Comparison of ENCODE assay signal across 10 cellular contexts in genomic region chr1:176193023-176193422, GRCh38. TPM values are rescaled to one million over a fixed set of nuclear protein-coding genes. Genes with fewer than 3 reads are reported as not detected.
DNase-seq lines count a peak whose midpoint lies in the region; ATAC-seq and TF ChIP-seq lines count a peak whose summit lies in the region.
"Had no signal": no experiment of that assay in that cellular context is flagged by ENCODE, and none has a peak within 500 bp of the region (broad histone marks: within the 10 kb centered on the region; RNA-seq: fewer than 3 reads in every experiment).

No MANE protein-coding gene starts in this region.

- H3K4me1 Mint-ChIP-seq in activated naive CD4-positive, alpha-beta T cell treated with anti-CD3 and anti-CD28 coated beads for 36 hours (ENCODE audit: low read depth) = peaks cover 75% of the 10 kb centered on the region
- peaks cover 73% of the 10 kb centered on the region for H3K4me1 Mint-ChIP-seq in CD14-positive monocyte

- no peak for TF ChIP-seq CTCF in CD14-positive monocyte (IDR thresholded peaks at IDR 0.05)

- H3K36me3 Mint-ChIP-seq in activated naive CD4-positive, alpha-beta T cell treated with anti-CD3 and anti-CD28 coated beads for 36 hours (ENCODE audit: low read depth) = peaks cover 13% of the 10 kb centered on the region
- H3K36me3 Mint-ChIP-seq in CD14-positive monocyte = peaks cover 0 to 6% of the 10 kb centered on the region in 2 donors

- intact Hi-C loops in activated naive CD4-positive, alpha-beta T cell treated with anti-CD3 and anti-CD28 coated beads for 36 hours (cut with micrococcal nuclease) = loop anchor here (1.0 to 2.0 kb wide), 2 partner anchors 12 to 16 kb away; no protein-coding TSS in a partner anchor
- intact Hi-C loops in CD14-positive monocyte (cut with micrococcal nuclease) = no loop called here

- CTCF ChIA-PET in activated naive CD4-positive, alpha-beta T cell treated with anti-CD3 and anti-CD28 coated beads for 36 hours (lab: Charles Lee) = no interaction called here

- H3K27ac Mint-ChIP-seq in activated naive CD4-positive, alpha-beta T cell treated with anti-CD3 and anti-CD28 coated beads for 36 hours = peak overlapping the region; percentile 44
- H3K27ac Mint-ChIP-seq in CD14-positive monocyte = peak overlapping the region in 1 of 7 donors; percentile 39

- H3K9me3 Mint-ChIP-seq in activated naive CD4-positive, alpha-beta T cell treated with anti-CD3 and anti-CD28 coated beads for 36 hours = peaks cover 6% of the 10 kb centered on the region
- no peaks in the 10 kb centered on the region for H3K9me3 Mint-ChIP-seq in CD14-positive monocyte

- no peak overlapping the region for H3K4me3 Mint-ChIP-seq in activated naive CD4-positive, alpha-beta T cell treated with anti-CD3 and anti-CD28 coated beads for 36 hours
- no peak overlapping the region for H3K4me3 Mint-ChIP-seq in CD14-positive monocyte

- peak; percentile 90 for ATAC-seq in HG02763 (IDR thresholded peaks at IDR 0.05; ENCODE audit: unreplicated experiment)
- ATAC-seq: gastrocnemius medialis had no signal

- no peaks in the 10 kb centered on the region for H3K27me3 Mint-ChIP-seq in activated naive CD4-positive, alpha-beta T cell treated with anti-CD3 and anti-CD28 coated beads for 36 hours (ENCODE audit: low read depth)
- no peaks in the 10 kb centered on the region for H3K27me3 Mint-ChIP-seq in CD14-positive monocyte (ENCODE audit: low read depth in 3 of 3)

- no peak for DNase-seq in activated naive CD4-positive, alpha-beta T cell treated with anti-CD3 and anti-CD28 coated beads for 36 hours
- DNase-seq in activated naive CD4-positive, alpha-beta T cell (lab: John Stamatoyannopoulos, UW) = no peak
- DNase-seq in M059J (ENCODE audit: low read depth) (peak; percentile 1), iPS-NIHi11 (ENCODE audit: low spot score) (no peak), A172 (ENCODE audit: low spot score) (no peak), pons (ENCODE audit: low spot score) (no peak), CD14-positive monocyte (ENCODE audit: low spot score) (no peak)
- DNase-seq: activated CD4-positive, alpha-beta T cell treated with anti-CD3 and anti-CD28 coated beads for 4 hours; gastrocnemius medialis had no signal

RNA-seq across cellular contexts. Expression of gene COP1, which starts 14.1 kb away (rescaled TPM):
- total RNA-seq in activated naive CD4-positive, alpha-beta T cell treated with anti-CD3 and anti-CD28 coated beads for 36 hours = 10 to 100 TPM; 37.4 to 37.6 TPM
- total RNA-seq in M059J (2014; rRNA removed; shearing (Covaris generic)) = 42.6 and 46.1 TPM in 2 replicates
- 53.2 and 54.2 TPM in 2 replicates for total RNA-seq in A172 (2014; rRNA removed; shearing (Covaris generic))
- polyA plus RNA-seq in CD14-positive monocyte = 10 to 100 TPM; 68.6 to 74.2 TPM
